ENCODE assay signal across 17 cellular contexts in genomic region chr10:100881552-100882250, GRCh38. TPM values are rescaled to one million over a fixed set of nuclear protein-coding genes. Genes with fewer than 3 reads are reported as not detected.
DNase-seq lines count a peak whose midpoint lies in the region; ATAC-seq and TF ChIP-seq lines count a peak whose summit lies in the region.
"Had no signal": no experiment of that assay in that cellular context is flagged by ENCODE, and none has a peak within 500 bp of the region (broad histone marks: within the 10 kb centered on the region; RNA-seq: fewer than 3 reads in every experiment).

No MANE protein-coding gene starts in this region.

- no peaks in the 10 kb centered on the region for H3K36me3 ChIP-seq in parathyroid adenoma (ENCODE audit: control insufficient read depth, insufficient read depth, low read length)
- H3K36me3 ChIP-seq in gastroesophageal sphincter, result no peaks in the 10 kb centered on the region
- H3K36me3 ChIP-seq: esophagus squamous epithelium had no signal

- TF ChIP-seq EP300 in gastroesophageal sphincter (IDR thresholded peaks at IDR 0.05), result no peak

- H3K27ac Mint-ChIP-seq in HFFc6, result peak overlapping the region; percentile 58; the same call in 1 of the 2 replicates

- H3K4me3 ChIP-seq in epithelial cell of esophagus (ENCODE audit: low read length) (no peak overlapping the region), parathyroid adenoma (ENCODE audit: low read depth, low read length) (no peak overlapping the region), gastroesophageal sphincter (no peak overlapping the region)

- H3K36me3 Mint-ChIP-seq in HFFc6 (ENCODE audit: low read depth), result no peaks in the 10 kb centered on the region

- 76 to 93% methylated on average over 3 to 4 of the region's 5 CpGs for WGBS in gastroesophageal sphincter (ENCODE audit: low coverage in 1 of 2), 2 donors

- H3K9ac ChIP-seq in parathyroid adenoma, result no peak overlapping the region

- no peaks in the 10 kb centered on the region for H3K9me3 Mint-ChIP-seq in HFFc6

- peaks cover 12% of the 10 kb centered on the region for H3K27me3 Mint-ChIP-seq in HFFc6 (ENCODE audit: insufficient read depth)

- DNase-seq in COLO829 (ENCODE audit: low spot score) (peak; percentile 24), HFFc6 (peak; percentile 27), epithelial cell of esophagus (ENCODE audit: low read depth) (peak; percentile 48), NCI-H82 treated with DMSO at 0.1 percent for 48 hours (lab: John Stamatoyannopoulos, UW; ENCODE audit: unreplicated experiment) (no peak)
- DNase-seq: activated CD4-positive, alpha-beta T cell treated with anti-CD3 and anti-CD28 coated beads for 4 hours; COR-L47; effector CD4-positive, alpha-beta T cell; esophagus squamous epithelium; left ventricle myocardium superior; NCI-H1105 treated with DMSO at 0.1 percent for 48 hours; NCI-H510A treated with DMSO at 0.1 percent for 48 hours; small intestine; stimulated activated CD8-positive, alpha-beta memory T cell treated with anti-CD3 and anti-CD28 coated beads, Interleukin-4, amount 100 ng/mL, for 48 hours had no signal

- H3K4me2 ChIP-seq in parathyroid adenoma (ENCODE audit: low read length), result no peak overlapping the region

- H3K4me1 ChIP-seq in parathyroid adenoma, result peaks cover 14% of the 10 kb centered on the region
- H3K4me1 ChIP-seq in gastroesophageal sphincter, result no peaks in the 10 kb centered on the region

- no peaks in the 10 kb centered on the region for H3K9me3 ChIP-seq in parathyroid adenoma (ENCODE audit: control insufficient read depth, low read length)
- no peaks in the 10 kb centered on the region for H3K9me3 ChIP-seq in gastroesophageal sphincter
- H3K9me3 ChIP-seq: esophagus squamous epithelium had no signal

- peaks cover 41% of the 10 kb centered on the region for H3K4me1 Mint-ChIP-seq in HFFc6 (ENCODE audit: low read depth)

- ATAC-seq in gastroesophageal sphincter, result no peak
- ATAC-seq in GM18867 (IDR thresholded peaks at IDR 0.05; ENCODE audit: unreplicated experiment), result no peak

- H3K79me2 ChIP-seq in parathyroid adenoma, result no peaks in the 10 kb centered on the region

- no peak for TF ChIP-seq POLR2A in gastroesophageal sphincter (IDR thresholded peaks at IDR 0.05)

- TF ChIP-seq CTCF in HFFc6 (IDR thresholded peaks at IDR 0.05) (no peak), epithelial cell of esophagus (IDR thresholded peaks at IDR 0.05; ENCODE audit: insufficient read depth, low read depth, low read length, missing control alignments) (no peak), parathyroid adenoma (IDR thresholded peaks at IDR 0.05) (no peak), gastroesophageal sphincter (IDR thresholded peaks at IDR 0.05) (no peak)

- H3K27me3 ChIP-seq in parathyroid adenoma (ENCODE audit: control insufficient read depth, insufficient read depth, low read length) (no peaks in the 10 kb centered on the region), gastroesophageal sphincter (peaks cover 39% of the 10 kb centered on the region)

- peak overlapping the region; percentile 6 for H2AFZ ChIP-seq in parathyroid adenoma

- H3K4me3 Mint-ChIP-seq in HFFc6, result no peak overlapping the region

- H3K27ac ChIP-seq in parathyroid adenoma (no peak overlapping the region), gastroesophageal sphincter (no peak overlapping the region)
- H3K27ac ChIP-seq: esophagus squamous epithelium, RWPE1 had no signal

RNA-seq across cellular contexts. Expression of gene SLF2, which starts 31.1 kb away (rescaled TPM):
- total RNA-seq in HFFc6 (2021; fragmentation: NEBNext Ultra II Directional; extraction: Animal tissue kit (Norgen Biotek cat#: 25700)), result 10 to 100 TPM; 15.8 to 23.2 (median 20.9) TPM
- total RNA-seq in gastroesophageal sphincter, result 10 to 100 TPM; 22.1 to 32.4 (median 25.6) TPM
